Comparison of ENCODE assay signal across 8 cellular contexts in the genomic region with DNA sequence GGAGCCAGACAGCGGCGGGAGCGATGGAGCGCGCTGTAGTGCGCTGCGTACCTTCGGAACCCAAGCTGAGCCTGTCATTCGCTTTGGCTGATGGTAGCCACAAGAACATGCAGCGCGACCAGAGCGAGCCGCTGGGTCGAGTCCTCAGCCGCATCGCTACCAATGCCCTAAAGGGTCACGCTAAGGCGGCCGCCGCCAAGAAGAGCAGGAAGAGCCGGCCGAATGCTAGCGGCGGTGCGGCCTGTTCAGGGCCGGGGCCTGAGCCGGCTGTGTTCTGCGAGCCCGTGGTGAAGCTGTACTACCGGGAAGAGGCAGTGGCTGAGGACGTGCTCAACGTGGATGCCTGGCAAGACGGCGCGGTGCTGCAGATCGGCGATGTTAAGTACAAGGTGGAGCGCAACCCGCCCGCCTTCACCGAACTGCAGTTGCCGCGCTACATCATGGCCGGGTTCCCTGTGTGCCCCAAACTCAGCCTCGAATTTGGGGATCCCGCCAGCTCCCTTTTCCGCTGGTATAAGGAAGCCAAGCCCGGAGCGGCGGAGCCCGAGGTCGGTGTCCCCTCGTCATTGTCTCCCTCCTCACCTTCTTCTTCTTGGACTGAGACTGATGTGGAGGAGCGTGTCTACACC. TPM values are rescaled to one million over a fixed set of nuclear protein-coding genes. Genes with fewer than 3 reads are reported as not detected.
DNase-seq lines count a peak whose midpoint lies in the region; ATAC-seq, FAIRE-seq and TF ChIP-seq lines count a peak whose summit lies in the region.

No MANE protein-coding gene starts in this region.

- 0 to 1% (median 0%) methylated on average over 51 to 54 of the region's 54 CpGs for WGBS in psoas muscle, 3 donors

- ATAC-seq in GM23338 (peak; percentile 50; the same call in 2 of the 3 replicates), Right ventricle myocardium superior (ENCODE audit: poor library complexity) (peak; percentile 50), psoas muscle (peak; percentile 43 to 56 (median 48))

- peak overlapping the region; percentile 91 for H3K4me3 Mint-ChIP-seq in GM23338

- H3K36me3 Mint-ChIP-seq in GM23338 (ENCODE audit: low read depth): peaks cover 19% of the 10 kb centered on the region

- peak overlapping the region; percentile 86 for H3K4me3 ChIP-seq in GM23338
- peak overlapping the region; percentile 97 for H3K4me3 ChIP-seq in psoas muscle

- H3K36me3 ChIP-seq in GM23338 (ENCODE audit: insufficient read depth): no peaks in the 10 kb centered on the region; the same call in 1 of the 2 replicates
- peaks cover 0 to 34% of the 10 kb centered on the region in 2 donors for H3K36me3 ChIP-seq in psoas muscle (ENCODE audit: insufficient read depth in 1 of 2, low read depth in 1 of 2)

- peak overlapping the region; percentile 57; the same call in 1 of the 2 replicates for H3K27ac ChIP-seq in GM23338 (ENCODE audit: low read depth)
- peak overlapping the region; percentile 96 for H3K27ac ChIP-seq in psoas muscle

- H3K4me2 ChIP-seq in GM23338: peak overlapping the region; percentile 96

- no peaks in the 10 kb centered on the region for H3K9me2 ChIP-seq in GM23338 (ENCODE audit: insufficient read depth)

- H3K9me3 ChIP-seq in psoas muscle: no peaks in the 10 kb centered on the region

- no peak for TF ChIP-seq POLR2A in GM12892 (IDR thresholded peaks at IDR 0.05; ENCODE audit: low read depth, low read length)

- H4K20me1 ChIP-seq in GM23338 (replicated peaks; ENCODE audit: insufficient read depth): 0 out of 2 replicates have a peak, but pooled peaks cover 4% of the 10 kb centered on the region

- H3K27me3 ChIP-seq in GM23338 (ENCODE audit: insufficient read depth) (peaks cover 14% of the 10 kb centered on the region; the same call in 1 of the 2 replicates), psoas muscle (ENCODE audit: insufficient read depth in 3 of 3, low read length in 2 of 3) (no peaks in the 10 kb centered on the region)

- H3K9me3 Mint-ChIP-seq in GM23338: no peaks in the 10 kb centered on the region

- H3K4me1 ChIP-seq in GM23338 (ENCODE audit: insufficient read depth) (peaks cover 9% of the 10 kb centered on the region), psoas muscle (peaks cover 32% of the 10 kb centered on the region)

- TF ChIP-seq CTCF in GM23338 (conservative IDR thresholded peaks at IDR 0.05; ENCODE audit: low read depth in 2 of 2) (no peak), psoas muscle (IDR thresholded peaks at IDR 0.05) (no peak)

- no peak for FAIRE-seq in GM12892 (lab: Jason Lieb, UNC)

- peak overlapping the region; percentile 99 for H2AFZ ChIP-seq in GM23338

- intact Hi-C loops in Right ventricle myocardium superior (cut with DNase I): loop anchor here (5.0 kb wide), 1 partner anchor 41 kb away; a partner anchor contains a TSS
- intact Hi-C loops in psoas muscle (cut with DNase I): loop anchor here (2.0 to 5.0 kb wide), 2 partner anchors 40 to 41 kb away; a partner anchor contains a TSS

- H3K79me2 ChIP-seq in GM23338 (replicated peaks; ENCODE audit: insufficient read depth): peaks cover 17% of the 10 kb centered on the region

- peaks cover 4% of the 10 kb centered on the region for H3K27me3 Mint-ChIP-seq in GM23338 (ENCODE audit: insufficient read depth, low read depth, poor library complexity)

- DNase-seq in GM12892 (ENCODE audit: insufficient read length): peak; percentile 32
- no peak for DNase-seq in GM23338 (ENCODE audit: low spot score)
- DNase-seq in M059J (ENCODE audit: low read depth): peak; percentile 36
- peak; percentile 80 for DNase-seq in activated effector memory CD4-positive, alpha-beta T cell treated with anti-CD3 and anti-CD28 coated beads, Interleukin-2, amount 50 U/mL, for 16 hours
- DNase-seq in Right ventricle myocardium superior: peak; percentile 58
- peak; percentile 29 to 64 for DNase-seq in psoas muscle
- DNase-seq in DMS153 treated with DMSO at 0.1 percent for 48 hours (lab: John Stamatoyannopoulos, UW; ENCODE audit: unreplicated experiment): no peak
- no peak for DNase-seq in MV-4-11 (lab: John Stamatoyannopoulos, UW)

- H3K4me1 Mint-ChIP-seq in GM23338: peaks cover 17% of the 10 kb centered on the region; the same call in 2 of the 3 replicates

- no peak overlapping the region for H3K27ac Mint-ChIP-seq in GM23338

- H3F3A ChIP-seq in GM23338 (replicated peaks; ENCODE audit: low read depth): peaks cover 12% of the 10 kb centered on the region; the same call in 1 of the 2 replicates

TF ChIP-seq in GM23338, 12 proteins besides CTCF, POLR2A, EP300 and RAD21 (continues in another document):
- TF ChIP-seq ZNF331 (CRISPR knock-in tag; IDR thresholded peaks at IDR 0.05; ENCODE audit: low read depth) (no peak), JUNB (IDR thresholded peaks at IDR 0.05; ENCODE audit: unreplicated experiment) (no peak)
- TF ChIP-seq, protein P1, sequence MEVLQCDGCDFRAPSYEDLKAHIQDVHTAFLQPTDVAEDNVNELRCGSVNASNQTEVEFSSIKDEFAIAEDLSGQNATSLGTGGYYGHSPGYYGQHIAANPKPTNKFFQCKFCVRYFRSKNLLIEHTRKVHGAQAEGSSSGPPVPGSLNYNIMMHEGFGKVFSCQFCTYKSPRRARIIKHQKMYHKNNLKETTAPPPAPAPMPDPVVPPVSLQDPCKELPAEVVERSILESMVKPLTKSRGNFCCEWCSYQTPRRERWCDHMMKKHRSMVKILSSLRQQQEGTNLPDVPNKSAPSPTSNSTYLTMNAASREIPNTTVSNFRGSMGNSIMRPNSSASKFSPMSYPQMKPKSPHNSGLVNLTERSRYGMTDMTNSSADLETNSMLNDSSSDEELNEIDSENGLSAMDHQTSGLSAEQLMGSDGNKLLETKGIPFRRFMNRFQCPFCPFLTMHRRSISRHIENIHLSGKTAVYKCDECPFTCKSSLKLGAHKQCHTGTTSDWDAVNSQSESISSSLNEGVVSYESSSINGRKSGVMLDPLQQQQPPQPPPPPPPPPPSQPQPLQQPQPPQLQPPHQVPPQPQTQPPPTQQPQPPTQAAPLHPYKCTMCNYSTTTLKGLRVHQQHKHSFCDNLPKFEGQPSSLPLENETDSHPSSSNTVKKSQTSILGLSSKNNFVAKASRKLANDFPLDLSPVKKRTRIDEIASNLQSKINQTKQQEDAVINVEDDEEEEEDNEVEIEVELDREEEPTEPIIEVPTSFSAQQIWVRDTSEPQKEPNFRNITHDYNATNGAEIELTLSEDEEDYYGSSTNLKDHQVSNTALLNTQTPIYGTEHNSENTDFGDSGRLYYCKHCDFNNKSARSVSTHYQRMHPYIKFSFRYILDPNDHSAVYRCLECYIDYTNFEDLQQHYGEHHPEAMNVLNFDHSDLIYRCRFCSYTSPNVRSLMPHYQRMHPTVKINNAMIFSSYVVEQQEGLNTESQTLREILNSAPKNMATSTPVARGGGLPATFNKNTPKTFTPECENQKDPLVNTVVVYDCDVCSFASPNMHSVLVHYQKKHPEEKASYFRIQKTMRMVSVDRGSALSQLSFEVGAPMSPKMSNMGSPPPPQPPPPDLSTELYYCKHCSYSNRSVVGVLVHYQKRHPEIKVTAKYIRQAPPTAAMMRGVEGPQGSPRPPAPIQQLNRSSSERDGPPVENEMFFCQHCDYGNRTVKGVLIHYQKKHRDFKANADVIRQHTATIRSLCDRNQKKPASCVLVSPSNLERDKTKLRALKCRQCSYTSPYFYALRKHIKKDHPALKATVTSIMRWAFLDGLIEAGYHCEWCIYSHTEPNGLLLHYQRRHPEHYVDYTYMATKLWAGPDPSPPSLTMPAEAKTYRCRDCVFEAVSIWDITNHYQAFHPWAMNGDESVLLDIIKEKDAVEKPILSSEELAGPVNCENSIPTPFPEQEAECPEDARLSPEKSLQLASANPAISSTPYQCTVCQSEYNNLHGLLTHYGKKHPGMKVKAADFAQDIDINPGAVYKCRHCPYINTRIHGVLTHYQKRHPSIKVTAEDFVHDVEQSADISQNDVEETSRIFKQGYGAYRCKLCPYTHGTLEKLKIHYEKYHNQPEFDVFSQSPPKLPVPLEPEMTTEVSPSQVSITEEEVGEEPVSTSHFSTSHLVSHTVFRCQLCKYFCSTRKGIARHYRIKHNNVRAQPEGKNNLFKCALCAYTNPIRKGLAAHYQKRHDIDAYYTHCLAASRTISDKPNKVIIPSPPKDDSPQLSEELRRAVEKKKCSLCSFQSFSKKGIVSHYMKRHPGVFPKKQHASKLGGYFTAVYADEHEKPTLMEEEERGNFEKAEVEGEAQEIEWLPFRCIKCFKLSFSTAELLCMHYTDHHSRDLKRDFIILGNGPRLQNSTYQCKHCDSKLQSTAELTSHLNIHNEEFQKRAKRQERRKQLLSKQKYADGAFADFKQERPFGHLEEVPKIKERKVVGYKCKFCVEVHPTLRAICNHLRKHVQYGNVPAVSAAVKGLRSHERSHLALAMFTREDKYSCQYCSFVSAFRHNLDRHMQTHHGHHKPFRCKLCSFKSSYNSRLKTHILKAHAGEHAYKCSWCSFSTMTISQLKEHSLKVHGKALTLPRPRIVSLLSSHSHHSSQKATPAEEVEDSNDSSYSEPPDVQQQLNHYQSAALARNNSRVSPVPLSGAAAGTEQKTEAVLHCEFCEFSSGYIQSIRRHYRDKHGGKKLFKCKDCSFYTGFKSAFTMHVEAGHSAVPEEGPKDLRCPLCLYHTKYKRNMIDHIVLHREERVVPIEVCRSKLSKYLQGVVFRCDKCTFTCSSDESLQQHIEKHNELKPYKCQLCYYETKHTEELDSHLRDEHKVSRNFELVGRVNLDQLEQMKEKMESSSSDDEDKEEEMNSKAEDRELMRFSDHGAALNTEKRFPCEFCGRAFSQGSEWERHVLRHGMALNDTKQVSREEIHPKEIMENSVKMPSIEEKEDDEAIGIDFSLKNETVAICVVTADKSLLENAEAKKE (CRISPR knock-in tag; IDR thresholded peaks at IDR 0.05): no peak

RNA-seq across cellular contexts. Expression of a gene that starts 0.5 kb away (rescaled TPM):
- 7.6 TPM for polyA plus RNA-seq in GM12892 (2012; ENCODE audit: missing spikeins)
- total RNA-seq in GM23338 (2014; rRNA removed; shearing (Covaris generic)): 12.9 and 14.3 TPM in 2 replicates
- polyA plus RNA-seq in GM23338 (2016; fragmentation: Nextera tagmentation; extraction: Ambion mirVana): 4.5 and 5.0 TPM in 2 replicates
- total RNA-seq in M059J (2014; rRNA removed; shearing (Covaris generic)): 6.5 and 13.8 TPM in 2 replicates
- total RNA-seq in Right ventricle myocardium superior: 9.0 TPM
- 10 to 100 TPM; 11.8 to 20.6 (median 17.2) TPM for total RNA-seq in psoas muscle
- polyA plus RNA-seq in psoas muscle: 10 to 100 TPM in 1 of 3 donors, 1 to 10 TPM in 2; 5.9 to 16.3 (median 8.0) TPM

RNA-seq across cellular contexts. Expression of a gene that starts 12.4 kb away (rescaled TPM):
- 0.17 TPM for polyA plus RNA-seq in GM12892 (2012; ENCODE audit: missing spikeins)
- 0.27 TPM in 1 of 2 replicates, not detected in the other for total RNA-seq in GM23338 (2014; rRNA removed; shearing (Covaris generic))
- polyA plus RNA-seq in GM23338 (2016; fragmentation: Nextera tagmentation; extraction: Ambion mirVana) (not detected in 2 replicates), psoas muscle (under 1 TPM in 2 of 3 donors, not detected in 1; under 0.01 to 0.27 TPM)
- 0.02 and 0.47 TPM in 2 replicates for total RNA-seq in M059J (2014; rRNA removed; shearing (Covaris generic))
- total RNA-seq in Right ventricle myocardium superior (0.08 TPM), psoas muscle (under 1 TPM; 0.04 to 0.34 (median 0.08) TPM)

RNA-seq across cellular contexts. Expression of a gene that starts 40.6 kb away (rescaled TPM):
- 83.8 TPM for polyA plus RNA-seq in GM12892 (2012; ENCODE audit: missing spikeins)
- total RNA-seq in GM23338 (2014; rRNA removed; shearing (Covaris generic)): 144 and 157 TPM in 2 replicates
- polyA plus RNA-seq in GM23338 (2016; fragmentation: Nextera tagmentation; extraction: Ambion mirVana) (227 and 249 TPM in 2 replicates), psoas muscle (100 to 1,000 TPM in 1 of 3 donors, 10 to 100 TPM in 2; 54.3 to 127 (median 96.1) TPM)
- 538 and 605 TPM in 2 replicates for total RNA-seq in M059J (2014; rRNA removed; shearing (Covaris generic))
- total RNA-seq in Right ventricle myocardium superior (59.0 TPM), psoas muscle (10 to 100 TPM; 37.7 to 76.7 (median 44.7) TPM)

Comparison
In these comparisons a context has a peak if more than half of its experiments do, and no peak if none do; other contexts are left out.
1. DNase-seq: peak in GM12892 (single experiment), M059J (single experiment), activated effector memory CD4-positive, alpha-beta T cell treated with anti-CD3 and anti-CD28 coated beads, Interleukin-2, amount 50 U/mL, for 16 hours (single experiment), Right ventricle myocardium superior (single experiment) and psoas muscle (2 of 2); none in GM23338 (single experiment), DMS153 treated with DMSO at 0.1 percent for 48 hours (single experiment) and MV-4-11 (single experiment).
2. Peak in every context shown above with its lines, with median percentiles within 50 percentile points of each other: ATAC-seq.